17 cellular contexts compared by ENCODE assay signal in genomic region chr5:145245354-145245753, GRCh38.
A peak's percentile ranks its signal among the peaks of the same experiment; 100 is the strongest.
DNase-seq lines count a peak whose midpoint lies in the region; ATAC-seq and TF ChIP-seq lines count a peak whose summit lies in the region.
"Had no signal": no experiment of that assay in that cellular context is flagged by ENCODE, and none has a peak within 500 bp of the region (broad histone marks: within the 10 kb centered on the region; RNA-seq: fewer than 3 reads in every experiment).

No MANE protein-coding gene starts in this region.

- H2BK5ac ChIP-seq in neuronal stem cell (ENCODE audit: low read length): no peak overlapping the region

- H2BK120ac ChIP-seq in neuronal stem cell (ENCODE audit: low read depth, low read length): no peak overlapping the region

- no peak overlapping the region for H3K18ac ChIP-seq in neuronal stem cell (ENCODE audit: low read length)

- H3K9ac ChIP-seq in PC-3 (ENCODE audit: low read length) (no peak overlapping the region), neuronal stem cell (ENCODE audit: low read depth, low read length, poor library complexity) (no peak overlapping the region)

- intact Hi-C loops in PC-3 (cut with micrococcal nuclease): no loop called here

- no peaks in the 10 kb centered on the region for H3K79me1 ChIP-seq in neuronal stem cell (ENCODE audit: low read depth, low read length)

- H3K36me3 ChIP-seq in PC-3 (ENCODE audit: low read depth, low read length): no peaks in the 10 kb centered on the region
- H3K36me3 ChIP-seq in neuronal stem cell (replicated peaks in 1 of 2; ENCODE audit: control insufficient read depth in 2 of 2, insufficient read depth in 2 of 2, low read length in 2 of 2): no peaks in the 10 kb centered on the region
- H3K36me3 ChIP-seq: BE2C, uterus had no signal

- peaks cover 36% of the 10 kb centered on the region for H3K4me1 ChIP-seq in PC-3 (ENCODE audit: insufficient read depth, low read length)
- H3K4me1 ChIP-seq in neuronal stem cell (ENCODE audit: control insufficient read depth in 2 of 2, insufficient read depth in 1 of 2, low read depth in 1 of 2, low read length in 2 of 2): peaks cover 5 to 34% of the 10 kb centered on the region in 2 donors
- H3K4me1 ChIP-seq: BE2C, uterus had no signal

- H3K27ac ChIP-seq in PC-3 (ENCODE audit: low read length) (no peak overlapping the region), neuronal stem cell (replicated peaks; ENCODE audit: low read length) (no peak overlapping the region)
- H3K27ac ChIP-seq: uterus had no signal

- H3K27me3 ChIP-seq in PC-3 (ENCODE audit: low read length) (no peaks in the 10 kb centered on the region), neuronal stem cell (ENCODE audit: control insufficient read depth in 3 of 3, insufficient read depth in 3 of 3, low read depth in 1 of 3, low read length in 3 of 3) (no peaks in the 10 kb centered on the region)
- H3K27me3 ChIP-seq: BE2C, uterus had no signal

- no peaks in the 10 kb centered on the region for H3K9me2 ChIP-seq in PC-3 (replicated peaks; ENCODE audit: low read length)

- no peak overlapping the region for H4K8ac ChIP-seq in neuronal stem cell (ENCODE audit: low read depth, low read length)

- no peak overlapping the region for H3K4ac ChIP-seq in neuronal stem cell (ENCODE audit: low read length)

- H4K91ac ChIP-seq in neuronal stem cell (ENCODE audit: low read depth, low read length, poor library complexity): no peak overlapping the region

- no peak overlapping the region for H3K14ac ChIP-seq in neuronal stem cell (ENCODE audit: low read length)

- WGBS in neuronal stem cell (ENCODE audit: extremely low coverage in 2 of 2, insufficient read length in 2 of 2, insufficient replicate concordance in 1 of 2), 2 donors: no CpG with 5 or more reads among the region's 5 CpGs

- CTCF ChIA-PET in PC-3 (lab: Charles Lee): no interaction called here

- H3K23ac ChIP-seq in neuronal stem cell (ENCODE audit: low read depth, low read length, poor library complexity): no peak overlapping the region

- no peaks in the 10 kb centered on the region for H3K79me2 ChIP-seq in PC-3 (ENCODE audit: low read length)

- H2BK15ac ChIP-seq in neuronal stem cell (ENCODE audit: low read length): no peak overlapping the region

- DNase-seq in EH (ENCODE audit: low read depth) (peak; percentile 33), PC-3 (no peak), fibroblast of mammary gland (ENCODE audit: low read depth) (peak; percentile 17), neuronal stem cell (ENCODE audit: low spot score) (peak; percentile 40), T-helper 1 cell (no peak), NCI-H2196 treated with DMSO at 0.1 percent for 48 hours (lab: John Stamatoyannopoulos, UW; ENCODE audit: unreplicated experiment) (no peak)
- DNase-seq: BE2C; DND-41; NCI-H1436; NCI-H524; posterior cingulate gyrus; stimulated activated CD4-positive, alpha-beta T cell treated with anti-CD3 and anti-CD28 coated beads, Interleukin-1b, Interleukin-23, amount 100 ng/mL, for 48 hours; uterus had no signal

- peak overlapping the region; percentile 49 for H3K4me2 ChIP-seq in PC-3 (ENCODE audit: low read length)
- no peak overlapping the region for H3K4me2 ChIP-seq in neuronal stem cell (ENCODE audit: insufficient read depth, low read length, poor library complexity, severe bottlenecking)

- no peak overlapping the region for H3K4me3 ChIP-seq in PC-3 (ENCODE audit: low read length)
- no peak overlapping the region for H3K4me3 ChIP-seq in fibroblast of mammary gland (ENCODE audit: control insufficient read depth, low read depth, low read length)
- peak overlapping the region in 1 of 2 donors; percentile 28 for H3K4me3 ChIP-seq in neuronal stem cell (ENCODE audit: low read length in 2 of 2)
- H3K4me3 ChIP-seq: K562, uterus had no signal

- no TSS peak for BruUV-seq in PC-3 (replicated peaks; lab: Mats Ljungman, UMichigan)

- TF ChIP-seq CTCF in PC-3 (conservative IDR thresholded peaks at IDR 0.05; ENCODE audit: low read depth, low read length): no peak
- TF ChIP-seq CTCF in fibroblast of mammary gland (conservative IDR thresholded peaks at IDR 0.05; ENCODE audit: control insufficient read depth, insufficient read depth, low read depth, low read length): no peak

- H2AFZ ChIP-seq in PC-3 (ENCODE audit: low read length) (peak overlapping the region; percentile 63; the same call in 1 of the 2 replicates), neuronal stem cell (ENCODE audit: low read length) (no peak overlapping the region)

- no peaks in the 10 kb centered on the region for H4K20me1 ChIP-seq in PC-3 (ENCODE audit: low read length)

- ATAC-seq in PC-3: no peak
- no peak for ATAC-seq in HG02840 (IDR thresholded peaks at IDR 0.05; ENCODE audit: low FRiP score, unreplicated experiment)
- no peak for ATAC-seq in HG02852 (IDR thresholded peaks at IDR 0.05; ENCODE audit: unreplicated experiment)
- ATAC-seq: K562, Panc1 had no signal

- H3K9me3 ChIP-seq in PC-3 (ENCODE audit: low read length) (no peaks in the 10 kb centered on the region), neuronal stem cell (replicated peaks in 1 of 2; ENCODE audit: control insufficient read depth in 2 of 2, insufficient read depth in 1 of 2, low read depth in 1 of 2, low read length in 2 of 2) (no peaks in the 10 kb centered on the region)
- H3K9me3 ChIP-seq: BE2C, uterus had no signal

- POLR2A ChIA-PET in PC-3 (lab: Charles Lee; ENCODE audit: unreplicated experiment): no interaction called here

- no peak overlapping the region for H2AK5ac ChIP-seq in neuronal stem cell (ENCODE audit: low read depth, low read length)

- H2BK12ac ChIP-seq in neuronal stem cell (ENCODE audit: low read length): no peak overlapping the region

- no peaks in the 10 kb centered on the region for H3F3A ChIP-seq in PC-3 (ENCODE audit: low read length, unreplicated experiment)

Comparison
In these comparisons a context has a peak if more than half of its experiments do, and no peak if none do; other contexts are left out.
1. DNase-seq: peak in EH (single experiment), fibroblast of mammary gland (single experiment) and neuronal stem cell (single experiment); none in PC-3 (single experiment), T-helper 1 cell (0 of 5) and NCI-H2196 treated with DMSO at 0.1 percent for 48 hours (single experiment).